ENCODE assay signal across 16 cellular contexts in genomic region chr14:45715946-45716345, GRCh38.
DNase-seq lines count a peak whose midpoint lies in the region; ATAC-seq and TF ChIP-seq lines count a peak whose summit lies in the region.
"Had no signal": no experiment of that assay in that cellular context is flagged by ENCODE, and none has a peak within 500 bp of the region (broad histone marks: within the 10 kb centered on the region; RNA-seq: fewer than 3 reads in every experiment).

No MANE protein-coding gene starts in this region.

- H3K4me3 ChIP-seq in endodermal cell (ENCODE audit: low read length), result peak overlapping the region; percentile 48
- H3K4me3 ChIP-seq in BE2C (ENCODE audit: low read depth, low read length), result no peak overlapping the region
- H3K4me3 ChIP-seq: SK-N-MC had no signal

- H3K9me3 ChIP-seq in endodermal cell (ENCODE audit: control insufficient read depth, low read length) (peaks cover 40% of the 10 kb centered on the region), BE2C (no peaks in the 10 kb centered on the region)

- ATAC-seq in GM21423 (IDR thresholded peaks at IDR 0.05; ENCODE audit: unreplicated experiment), result no peak

- H3K4me3 Mint-ChIP-seq in endodermal cell, result no peak overlapping the region
- H3K4me3 Mint-ChIP-seq: B cell had no signal

- H3K9me3 Mint-ChIP-seq in endodermal cell, result peaks cover 19% of the 10 kb centered on the region

- peaks cover 3% of the 10 kb centered on the region for H3K27me3 Mint-ChIP-seq in endodermal cell (ENCODE audit: insufficient read depth)
- H3K27me3 Mint-ChIP-seq: B cell had no signal

- H3K4me1 ChIP-seq in endodermal cell (ENCODE audit: control insufficient read depth, insufficient read depth, low read length) (no peaks in the 10 kb centered on the region), BE2C (no peaks in the 10 kb centered on the region)

- H3K9ac ChIP-seq in endodermal cell (ENCODE audit: extremely low read depth, low read length, poor library complexity, severe bottlenecking), result no peak overlapping the region

- no peaks in the 10 kb centered on the region for H3K4me1 Mint-ChIP-seq in endodermal cell
- H3K4me1 Mint-ChIP-seq: B cell had no signal

- H3K36me3 Mint-ChIP-seq in endodermal cell (ENCODE audit: low read depth), result no peaks in the 10 kb centered on the region

- TF ChIP-seq CTCF in endodermal cell (conservative IDR thresholded peaks at IDR 0.05) (no peak), BE2C (IDR thresholded peaks at IDR 0.05; ENCODE audit: low read depth, low read length) (no peak)

- H3K27ac ChIP-seq in endodermal cell (ENCODE audit: low read depth, low read length), result no peak overlapping the region
- H3K27ac ChIP-seq: SK-N-MC had no signal

- 100% methylated on average over 1 of the region's 1 CpG; no CpG with 5 or more reads in 1 of the 2 experiments for WGBS in endodermal cell (ENCODE audit: insufficient coverage in 1 of 2, insufficient read length in 1 of 2), 2 experiments

- no peak overlapping the region for H3K27ac Mint-ChIP-seq in endodermal cell
- H3K27ac Mint-ChIP-seq: B cell had no signal

- H3K36me3 ChIP-seq in endodermal cell (ENCODE audit: control insufficient read depth, insufficient read depth, low read length), result no peaks in the 10 kb centered on the region
- no peaks in the 10 kb centered on the region for H3K36me3 ChIP-seq in BE2C

- H3K27me3 ChIP-seq in endodermal cell (ENCODE audit: control insufficient read depth, insufficient read depth, low read length, poor library complexity, severe bottlenecking), result no peaks in the 10 kb centered on the region
- H3K27me3 ChIP-seq in BE2C, result no peaks in the 10 kb centered on the region

- peak; percentile 6 for DNase-seq in EH (ENCODE audit: low read depth)
- peak; percentile 44 for DNase-seq in M059J (ENCODE audit: low read depth)
- DNase-seq in endodermal cell, result no peak
- DNase-seq in kidney tubule cell (ENCODE audit: low spot score), result peak; percentile 78
- no peak for DNase-seq in BE2C
- no peak for DNase-seq in superior temporal gyrus (ENCODE audit: extremely low spot score)
- DNase-seq in NCI-H2227 (lab: John Stamatoyannopoulos, UW; ENCODE audit: unreplicated experiment), result no peak
- DNase-seq: DMS 273 treated with DMSO at 0.1 percent for 48 hours, DMS79 treated with DMSO at 0.1 percent for 48 hours, NCI-H146, NCI-H2029, NCI-H345, NCI-H774 had no signal

Comparison
In these comparisons a context has a peak if more than half of its experiments do, and no peak if none do; other contexts are left out.
1. DNase-seq: peak in EH (single experiment), M059J (single experiment) and kidney tubule cell (single experiment); none in endodermal cell (single experiment), BE2C (single experiment), superior temporal gyrus (single experiment) and NCI-H2227 (single experiment).